In genomic region chr5:181245427-181246275, GRCh38 we compare ENCODE assay signal across 8 cellular contexts. TPM values are rescaled to one million over a fixed set of nuclear protein-coding genes. Genes with fewer than 3 reads are reported as not detected.
DNase-seq lines count a peak whose midpoint lies in the region; ATAC-seq and TF ChIP-seq lines count a peak whose summit lies in the region.

No MANE protein-coding gene starts in this region.

- CTCF ChIA-PET in CD4-positive, alpha-beta T cell (lab: Charles Lee), result interaction anchor here (0.7 to 1.5 kb wide), 4 partner anchors 15 to 61 kb away, joined by 3 to 5 read pairs (median 4); partner anchors contain the start of gene TRIM52
- CTCF ChIA-PET in WTC11 (lab: Charles Lee), result interaction anchor here (0.6 kb wide), 1 partner anchor 40 kb away, joined by 3 read pairs; no protein-coding TSS in a partner anchor

- H3K9me3 Mint-ChIP-seq in CD4-positive, alpha-beta T cell, result no peaks in the 10 kb centered on the region
- no peaks in the 10 kb centered on the region for H3K9me3 Mint-ChIP-seq in WTC11

- H3K9ac ChIP-seq in iPS-15b (ENCODE audit: low read depth, low read length), result peak overlapping the region; percentile 100

- H3K4me1 Mint-ChIP-seq in CD4-positive, alpha-beta T cell (ENCODE audit: low read depth), result peaks cover 87% of the 10 kb centered on the region
- peaks cover 56% of the 10 kb centered on the region for H3K4me1 Mint-ChIP-seq in WTC11

- intact Hi-C loops in CD4-positive, alpha-beta T cell (cut with DNase I, micrococcal nuclease), result loop anchor here (1.0 to 10.0 kb wide), 3 partner anchors 16 to 1621 kb away; partner anchors contain the start of genes HNRNPH1 (in 1 of the 2), MGAT1 (in 1 of the 2) and TRIM52 (in 1 of the 2)
- intact Hi-C loops in stomach (cut with DNase I; ENCODE audit: low total_unique reads), result no loop called here

- H3K36me3 ChIP-seq in H7 (replicated peaks; ENCODE audit: control insufficient read depth, insufficient read depth, low read length), result peaks cover 28% of the 10 kb centered on the region
- H3K36me3 ChIP-seq in iPS-15b (ENCODE audit: control insufficient read depth, insufficient read depth, low read length), result peaks cover 32% of the 10 kb centered on the region
- H3K36me3 ChIP-seq in stomach, result peaks cover 17 to 21% (median 19%) of the 10 kb centered on the region in 4 donors

- ATAC-seq in CD4-positive, alpha-beta T cell (ENCODE audit: poor library complexity), result no peak
- peak; percentile 5 for ATAC-seq in WTC11

- peaks cover 40% of the 10 kb centered on the region for H3K36me3 Mint-ChIP-seq in CD4-positive, alpha-beta T cell (ENCODE audit: low read depth)
- H3K36me3 Mint-ChIP-seq in WTC11, result peaks cover 47% of the 10 kb centered on the region

- DNase-seq in CD4-positive, alpha-beta T cell, result no peak
- DNase-seq in H7 (peak; percentile 72), WTC11 (ENCODE audit: low spot score) (no peak), stomach (no peak), NCI-H1105 treated with DMSO at 0.1 percent for 48 hours (lab: John Stamatoyannopoulos, UW) (no peak), GM10266 (ENCODE audit: extremely low spot score) (no peak)
- DNase-seq in activated CD8-positive, alpha-beta memory T cell treated with anti-CD3 and anti-CD28 coated beads, Interleukin-2, amount 50 U/mL, for 4 hours, result no peak

- peak overlapping the region; percentile 82 for H3K27ac ChIP-seq in CD4-positive, alpha-beta T cell (ENCODE audit: low read depth, low read length)
- peak overlapping the region; percentile 96 to 99 (median 97) for H3K27ac ChIP-seq in stomach

- TF ChIP-seq POLR2A in stomach (IDR thresholded peaks at IDR 0.05), result no peak

- TF ChIP-seq CTCF in CD4-positive, alpha-beta T cell (IDR thresholded peaks at IDR 0.05), result no peak
- TF ChIP-seq CTCF in WTC11 (IDR thresholded peaks at IDR 0.05), result no peak
- TF ChIP-seq CTCF in stomach (IDR thresholded peaks at IDR 0.05), result no peak
- no peak for TF ChIP-seq CTCF in GM10266 (IDR thresholded peaks at IDR 0.05; ENCODE audit: control insufficient read depth, insufficient read depth, low read depth, missing control alignments)

- no peaks in the 10 kb centered on the region for H3K27me3 Mint-ChIP-seq in CD4-positive, alpha-beta T cell
- no peaks in the 10 kb centered on the region; the same call in 1 of the 2 replicates for H3K27me3 Mint-ChIP-seq in WTC11 (ENCODE audit: low read depth)

- H3K4me3 ChIP-seq in H7 (ENCODE audit: insufficient read depth, low read depth, low read length), result peak overlapping the region; percentile 98
- peak overlapping the region; percentile 99 for H3K4me3 ChIP-seq in iPS-15b (ENCODE audit: low read depth, low read length)
- peak overlapping the region; percentile 69 to 79 (median 75) for H3K4me3 ChIP-seq in stomach

- TF ChIP-seq EP300 in stomach (IDR thresholded peaks at IDR 0.05), result no peak

- WGBS in stomach, 5 donors, result 20 to 32% (median 24%) methylated on average over 27 to 34 of the region's 34 CpGs

- H3K27me3 ChIP-seq in CD4-positive, alpha-beta T cell (ENCODE audit: control insufficient read depth, insufficient read depth, low read length), result no peaks in the 10 kb centered on the region
- H3K27me3 ChIP-seq in H7 (ENCODE audit: control insufficient read depth, insufficient read depth, low read length) (no peaks in the 10 kb centered on the region), iPS-15b (ENCODE audit: control insufficient read depth, insufficient read depth, low read length) (no peaks in the 10 kb centered on the region), stomach (no peaks in the 10 kb centered on the region)

- peaks cover 4% of the 10 kb centered on the region for H3K4me1 ChIP-seq in iPS-15b (ENCODE audit: control insufficient read depth, insufficient read depth, low read length)
- peaks cover 53 to 74% (median 70%) of the 10 kb centered on the region in 4 donors for H3K4me1 ChIP-seq in stomach

- H3K27ac Mint-ChIP-seq in CD4-positive, alpha-beta T cell, result peak overlapping the region; percentile 96
- H3K27ac Mint-ChIP-seq in WTC11, result peak overlapping the region; percentile 93

- H3K9me3 ChIP-seq in CD4-positive, alpha-beta T cell (ENCODE audit: control insufficient read depth, low read length), result no peaks in the 10 kb centered on the region
- H3K9me3 ChIP-seq in iPS-15b (ENCODE audit: control insufficient read depth, insufficient read depth, low read length), result no peaks in the 10 kb centered on the region
- no peaks in the 10 kb centered on the region for H3K9me3 ChIP-seq in stomach

- H3K4me3 Mint-ChIP-seq in CD4-positive, alpha-beta T cell, result peak overlapping the region; percentile 89
- peak overlapping the region; percentile 85 for H3K4me3 Mint-ChIP-seq in WTC11

- POLR2A ChIA-PET in CD4-positive, alpha-beta T cell (lab: Charles Lee), result interaction anchor here (0.8 to 14.5 kb wide), 6 partner anchors 11 to 56 kb away, joined by 3 to 244 read pairs (median 38); partner anchors contain the start of genes TRIM41 and TRIM52
- POLR2A ChIA-PET in WTC11 (lab: Charles Lee), result interaction anchor here (0.8 to 3.3 kb wide), 3 partner anchors 14 to 54 kb away, joined by 3 to 24 read pairs (median 4); partner anchors contain the start of gene TRIM52

TF ChIP-seq in WTC11, 78 proteins besides CTCF, POLR2A, EP300 and RAD21:
- no peak for TF ChIP-seq JUN (CRISPR knock-in tag; IDR thresholded peaks at IDR 0.05)
- TF ChIP-seq FOXP1 (CRISPR knock-in tag; IDR thresholded peaks at IDR 0.05; ENCODE audit: borderline replicate concordance), result 0 out of 2 replicates have a peak, but pooled peaks have one; percentile 8
- TF ChIP-seq FOXK1 (CRISPR knock-in tag; IDR thresholded peaks at IDR 0.05), result peak; percentile 37; the same call in 1 of the 2 replicates
- TF ChIP-seq PREB (CRISPR knock-in tag; IDR thresholded peaks at IDR 0.05; ENCODE audit: borderline replicate concordance), result no peak

RNA-seq across cellular contexts. Expression of gene RACK1, which starts 1.9 kb away (rescaled TPM):
- total RNA-seq in CD4-positive, alpha-beta T cell, result 1,000 to 10,000 TPM; 2,499 to 2,682 TPM
- 5,491 and 6,126 TPM in 2 replicates for total RNA-seq in H7 (2014; rRNA removed; shearing (Covaris generic))
- total RNA-seq in WTC11 (2021), result 2,360 to 2,535 TPM (median 2,479 TPM) in 3 replicates
- 1,000 to 10,000 TPM in 3 of 5 donors, 100 to 1,000 TPM in 2; 814 to 2,131 (median 1,334) TPM for total RNA-seq in stomach
- polyA plus RNA-seq in stomach, result 1,000 to 10,000 TPM; 2,190 to 3,034 (median 2,228) TPM

RNA-seq across cellular contexts. Expression of gene TRIM52, which starts 15.3 kb away (rescaled TPM):
- total RNA-seq in CD4-positive, alpha-beta T cell, result 10 to 100 TPM; 35.9 to 37.6 TPM
- total RNA-seq in H7 (2014; rRNA removed; shearing (Covaris generic)), result 1.9 and 2.4 TPM in 2 replicates
- 7.8 to 10.1 TPM (median 8.7 TPM) in 3 replicates for total RNA-seq in WTC11 (2021)
- total RNA-seq in stomach, result 10 to 100 TPM; 11.9 to 29.9 (median 14.3) TPM
- 1 to 10 TPM; 3.8 to 8.1 (median 3.9) TPM for polyA plus RNA-seq in stomach

RNA-seq across cellular contexts. Expression of gene TRIM41, which starts 22.6 kb away (rescaled TPM):
- 10 to 100 TPM; 21.4 to 24.0 TPM for total RNA-seq in CD4-positive, alpha-beta T cell
- total RNA-seq in H7 (2014; rRNA removed; shearing (Covaris generic)), result 13.6 and 19.8 TPM in 2 replicates
- total RNA-seq in WTC11 (2021) (31.9 to 33.5 TPM (median 32.2 TPM) in 3 replicates), stomach (10 to 100 TPM in 4 of 5 donors, 1 to 10 TPM in 1; 2.3 to 70.4 (median 10.3) TPM)
- polyA plus RNA-seq in stomach, result 10 to 100 TPM; 13.8 to 26.1 (median 18.2) TPM

RNA-seq across cellular contexts. Expression of gene TRIM7, which starts 40.7 kb away (rescaled TPM):
- 1 to 10 TPM; 3.4 to 3.8 TPM for total RNA-seq in CD4-positive, alpha-beta T cell
- 0.07 and 0.92 TPM in 2 replicates for total RNA-seq in H7 (2014; rRNA removed; shearing (Covaris generic))
- total RNA-seq in WTC11 (2021) (0.64 to 1.4 TPM (median 0.98 TPM) in 3 replicates), stomach (1 to 10 TPM in 3 of 5 donors, under 1 TPM in 1, not detected in 1; 0.45 to 7.5 (median 3.4) TPM)
- 10 to 100 TPM in 1 of 3 donors, 1 to 10 TPM in 1, under 1 TPM in 1; 0.93 to 20.4 (median 3.4) TPM for polyA plus RNA-seq in stomach
